Comparison of ENCODE assay signal across 1 cellular context in the genomic region with DNA sequence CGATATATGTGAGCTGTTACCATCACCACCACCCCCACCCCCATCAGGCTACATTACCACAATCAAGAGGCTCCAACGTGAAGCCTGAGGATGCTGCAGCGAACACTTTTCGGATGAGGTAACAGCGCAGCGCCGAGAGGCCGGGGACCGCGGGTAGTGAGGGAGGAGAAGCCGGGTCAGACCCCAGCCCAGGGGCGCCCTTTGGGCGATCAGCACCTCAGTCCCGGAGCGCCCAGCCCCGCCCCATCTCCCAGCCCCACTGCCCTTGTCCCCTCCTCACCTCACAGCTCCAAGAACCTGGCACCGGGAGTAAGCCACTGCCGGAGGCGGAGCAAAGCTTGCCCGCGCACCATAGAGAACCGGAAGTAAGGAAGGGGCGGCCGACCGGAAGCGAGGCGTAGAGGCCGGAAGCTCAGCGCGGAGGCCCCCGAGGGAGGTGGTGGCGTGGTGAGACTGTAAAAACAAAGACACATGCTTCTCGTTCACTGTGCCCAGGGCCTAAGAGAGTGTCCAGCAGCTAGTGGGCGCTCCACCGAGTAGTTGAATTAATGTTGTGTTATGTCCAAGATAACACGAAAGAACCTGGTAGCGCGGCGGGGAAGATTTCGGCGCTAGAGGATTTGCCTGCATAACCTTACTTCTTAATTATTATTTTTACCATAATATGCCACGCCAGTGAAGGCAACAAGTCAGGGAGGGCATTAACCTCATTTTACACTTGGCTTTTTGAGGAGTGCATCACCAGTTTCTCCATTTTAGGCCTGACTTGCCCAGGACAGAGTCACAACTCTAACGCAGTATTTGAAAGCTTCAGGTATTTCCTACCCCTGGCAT.
A peak's percentile ranks its signal among the peaks of the same experiment; 100 is the strongest.
TF ChIP-seq lines count a peak whose summit lies in the region.

A gene (minus strand): TSS at position 367 of the 834 bp plus-strand sequence. CDS start 4,610 bp downstream, outside the sequence.

TF ChIP-seq in H1, 55 proteins besides CTCF, POLR2A, EP300 and RAD21:
- TF ChIP-seq GTF2F1 (IDR thresholded peaks at IDR 0.05; ENCODE audit: borderline replicate concordance, low read depth, low read length) (peak; percentile 26; the same call in 1 of the 2 replicates), ASH2L (IDR thresholded peaks at IDR 0.05; ENCODE audit: low read length) (no peak), TAF1 (IDR thresholded peaks at IDR 0.05; ENCODE audit: low read depth, low read length) (peak; percentile 77; the same call in 1 of the 2 replicates), SIRT6 (IDR thresholded peaks at IDR 0.05; ENCODE audit: low read length) (no peak), CBX5 (IDR thresholded peaks at IDR 0.05; ENCODE audit: low read depth, low read length) (no peak), KDM1A (IDR thresholded peaks at IDR 0.05; ENCODE audit: borderline replicate concordance, low read length) (no peak), GABPA (IDR thresholded peaks at IDR 0.05; ENCODE audit: borderline replicate concordance, insufficient read depth, low read length) (peak; percentile 98), PHF8 (conservative IDR thresholded peaks at IDR 0.05; ENCODE audit: low read depth, low read length) (peak; percentile 85), SIN3A (conservative IDR thresholded peaks at IDR 0.05 in 1 of 2, IDR thresholded peaks at IDR 0.05 in 1 of 2; ENCODE audit: low read depth in 1 of 2, low read length in 2 of 2) (peak in 1 of 2 experiments; percentile 50; a peak in 1 of 4 replicates), CBX8 (IDR thresholded peaks at IDR 0.05; ENCODE audit: borderline replicate concordance, low read depth, low read length) (no peak), CREB1 (IDR thresholded peaks at IDR 0.05) (peak; percentile 40; the same call in 1 of the 2 replicates), TAF7 (optimal IDR thresholded peaks at IDR 0.05; ENCODE audit: borderline replicate concordance, low read depth, low read length) (peak; percentile 73), KDM5A (IDR thresholded peaks at IDR 0.05; ENCODE audit: low read length) (no peak), SP2 (IDR thresholded peaks at IDR 0.05; ENCODE audit: low read length) (peak; percentile 56; the same call in 1 of the 2 replicates), TBP (IDR thresholded peaks at IDR 0.05; ENCODE audit: low read depth, low read length) (peak; percentile 84), EGR1 (IDR thresholded peaks at IDR 0.05; ENCODE audit: borderline replicate concordance, low read depth, low read length) (peak; percentile 67), POLR2AphosphoS5 (IDR thresholded peaks at IDR 0.05; ENCODE audit: low read depth, low read length) (peak; percentile 81), NRF1 (IDR thresholded peaks at IDR 0.05; ENCODE audit: low read depth, low read length) (0 out of 2 replicates have a peak, but pooled peaks have one; percentile 21)
- TF ChIP-seq, protein P1, sequence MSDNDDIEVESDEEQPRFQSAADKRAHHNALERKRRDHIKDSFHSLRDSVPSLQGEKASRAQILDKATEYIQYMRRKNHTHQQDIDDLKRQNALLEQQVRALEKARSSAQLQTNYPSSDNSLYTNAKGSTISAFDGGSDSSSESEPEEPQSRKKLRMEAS (IDR thresholded peaks at IDR 0.05): peak; percentile 96
- TF ChIP-seq, protein P2, sequence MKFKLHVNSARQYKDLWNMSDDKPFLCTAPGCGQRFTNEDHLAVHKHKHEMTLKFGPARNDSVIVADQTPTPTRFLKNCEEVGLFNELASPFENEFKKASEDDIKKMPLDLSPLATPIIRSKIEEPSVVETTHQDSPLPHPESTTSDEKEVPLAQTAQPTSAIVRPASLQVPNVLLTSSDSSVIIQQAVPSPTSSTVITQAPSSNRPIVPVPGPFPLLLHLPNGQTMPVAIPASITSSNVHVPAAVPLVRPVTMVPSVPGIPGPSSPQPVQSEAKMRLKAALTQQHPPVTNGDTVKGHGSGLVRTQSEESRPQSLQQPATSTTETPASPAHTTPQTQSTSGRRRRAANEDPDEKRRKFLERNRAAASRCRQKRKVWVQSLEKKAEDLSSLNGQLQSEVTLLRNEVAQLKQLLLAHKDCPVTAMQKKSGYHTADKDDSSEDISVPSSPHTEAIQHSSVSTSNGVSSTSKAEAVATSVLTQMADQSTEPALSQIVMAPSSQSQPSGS (IDR thresholded peaks at IDR 0.05; ENCODE audit: low read length): 0 out of 2 replicates have a peak, but pooled peaks have one; percentile 21
